20 cellular contexts compared by ENCODE assay signal in genomic region chr10:46995234-46995633, GRCh38.
DNase-seq lines count a peak whose midpoint lies in the region; ATAC-seq, FAIRE-seq and TF ChIP-seq lines count a peak whose summit lies in the region.
"Had no signal": no experiment of that assay in that cellular context is flagged by ENCODE, and none has a peak within 500 bp of the region (broad histone marks: within the 10 kb centered on the region; RNA-seq: fewer than 3 reads in every experiment).

No MANE protein-coding gene starts in this region.

- ATAC-seq in HCT116 (no peak), WTC11 (peak; percentile 74), GM21825 (IDR thresholded peaks at IDR 0.05; ENCODE audit: unreplicated experiment) (no peak), GM18907 (IDR thresholded peaks at IDR 0.05; ENCODE audit: unreplicated experiment) (no peak)
- ATAC-seq: effector memory CD8-positive, alpha-beta T cell; naive thymus-derived CD4-positive, alpha-beta T cell had no signal

- no peak overlapping the region for H3K4me2 ChIP-seq in HCT116 (ENCODE audit: low read length)

- H3K79me2 ChIP-seq in HCT116 (ENCODE audit: insufficient read depth, low read length), result no peaks in the 10 kb centered on the region

- no peaks in the 10 kb centered on the region for H3K9me2 ChIP-seq in HCT116 (ENCODE audit: insufficient read depth)

- RAD21 ChIA-PET in HCT116 (lab: Charles Lee; ENCODE audit: low non-redundant PET in 1 of 2, low total read pairs in 2 of 2, uncharacterized antibody in 2 of 2, unreplicated experiment in 2 of 2), result interaction anchor here in 1 of 2 experiments (0.7 kb wide), 1 partner anchor 346 kb away, joined by 3 read pairs; no protein-coding TSS in a partner anchor

- H3K4me1 ChIP-seq in HCT116 (ENCODE audit: control insufficient read depth in 1 of 2, insufficient read depth in 2 of 2, low read length in 2 of 2) (peaks cover 0 to 7% of the 10 kb centered on the region in 2 experiments; a peak in 2 of 4 replicates), iPS DF 6.9 (ENCODE audit: control insufficient read depth, insufficient read depth, low read length) (peaks cover 6% of the 10 kb centered on the region; the same call in 1 of the 2 replicates), vagina (no peaks in the 10 kb centered on the region)
- H3K4me1 ChIP-seq: Caco-2 had no signal

- TF ChIP-seq POLR2A in HCT116 (IDR thresholded peaks at IDR 0.05; ENCODE audit: borderline replicate concordance, extremely low read depth, insufficient read depth, insufficient read length) (no peak), vagina (IDR thresholded peaks at IDR 0.05) (no peak)

- intact Hi-C loops in HCT116 (cut with micrococcal nuclease) (no loop called here), vagina (cut with DNase I) (no loop called here)

- peak; percentile 13 for TF ChIP-seq CTCF in D721Med (IDR thresholded peaks at IDR 0.05; ENCODE audit: insufficient read depth, missing control alignments)
- TF ChIP-seq CTCF in HCT116 (IDR thresholded peaks at IDR 0.05 in 2 of 3, conservative IDR thresholded peaks at IDR 0.05 in 1 of 3; ENCODE audit: borderline replicate concordance in 1 of 3, insufficient read depth in 1 of 3, low read depth in 2 of 3, low read length in 2 of 3), result peak in 1 of 3 experiments; percentile 9; a peak in 1 of 6 replicates
- TF ChIP-seq CTCF in WTC11 (IDR thresholded peaks at IDR 0.05), result no peak
- no peak for TF ChIP-seq CTCF in vagina (IDR thresholded peaks at IDR 0.05)

- no TSS peak for BruUV-seq in HCT116 (replicated peaks; lab: Mats Ljungman, UMichigan)

- DNase-seq in D721Med (ENCODE audit: insufficient read length, low spot score) (no peak), HCT116 (ENCODE audit: low read depth, low spot score) (no peak), WTC11 (ENCODE audit: low spot score) (no peak), iPS DF 6.9 (ENCODE audit: low read depth, low spot score) (peak; percentile 27), vagina (ENCODE audit: extremely low spot score in 2 of 2) (no peak)
- DNase-seq: activated CD4-positive, alpha-beta T cell treated with anti-CD3 and anti-CD28 coated beads for 1 hour; Caco-2; effector memory CD8-positive, alpha-beta T cell; kidney; MM.1S; naive thymus-derived CD4-positive, alpha-beta T cell; NCI-H187; NCI-H446 treated with DMSO at 0.1 percent for 48 hours; posterior cingulate gyrus; SHP77 treated with DMSO at 0.1 percent for 48 hours; stimulated activated CD4-positive, alpha-beta T cell treated with anti-CD3 and anti-CD28 coated beads, Interleukin-4, amount 100 ng/mL, for 24 hours had no signal

- peaks cover 12% of the 10 kb centered on the region for H3K36me3 Mint-ChIP-seq in WTC11

- H3K27ac ChIP-seq in HCT116 (ENCODE audit: low read depth, low read length) (no peak overlapping the region), iPS DF 6.9 (ENCODE audit: low read length) (no peak overlapping the region), vagina (no peak overlapping the region)

- H3K9me3 ChIP-seq in HCT116 (ENCODE audit: control insufficient read depth in 1 of 2, insufficient read depth in 1 of 2, low read depth in 1 of 2, low read length in 2 of 2) (no peaks in the 10 kb centered on the region), iPS DF 6.9 (ENCODE audit: control insufficient read depth, insufficient read depth, low read length) (no peaks in the 10 kb centered on the region), vagina (no peaks in the 10 kb centered on the region)

- H3K4me3 ChIP-seq in HCT116 (replicated peaks in 1 of 2; ENCODE audit: low read depth in 1 of 2, low read length in 2 of 2) (no peak overlapping the region), iPS DF 6.9 (ENCODE audit: low read length) (no peak overlapping the region), vagina (no peak overlapping the region)

- H3K9ac ChIP-seq in HCT116 (ENCODE audit: low read length), result no peak overlapping the region

- H3K9me3 Mint-ChIP-seq in WTC11, result peaks cover 17% of the 10 kb centered on the region
- H3K9me3 Mint-ChIP-seq: effector memory CD8-positive, alpha-beta T cell had no signal

- H2AFZ ChIP-seq in HCT116 (ENCODE audit: low read depth, low read length, poor library complexity, severe bottlenecking), result no peak overlapping the region

- TF ChIP-seq RAD21 in HCT116 (IDR thresholded peaks at IDR 0.05; ENCODE audit: low read depth), result peak; percentile 28; the same call in 1 of the 2 replicates

- H3K27me3 Mint-ChIP-seq in WTC11 (ENCODE audit: low read depth), result no peaks in the 10 kb centered on the region

- POLR2A ChIA-PET in HCT116 (lab: Charles Lee) (interaction anchor here (0.7 kb wide), 1 partner anchor 49 kb away, joined by 3 read pairs; no protein-coding TSS in a partner anchor), WTC11 (lab: Charles Lee) (interaction anchor here (0.6 to 0.7 kb wide), 2 partner anchors 137 to 157 kb away, joined by 3 to 4 read pairs; no protein-coding TSS in a partner anchor)

- H3K4me1 Mint-ChIP-seq in WTC11, result peaks cover 23% of the 10 kb centered on the region
- H3K4me1 Mint-ChIP-seq: memory B cell; naive thymus-derived CD4-positive, alpha-beta T cell had no signal

- FAIRE-seq in D721Med (lab: Jason Lieb, UNC), result no peak

- no peak overlapping the region for H3K27ac Mint-ChIP-seq in WTC11
- H3K27ac Mint-ChIP-seq: activated T-helper 2 cell treated with anti-CD3 and anti-CD28 coated beads, Interferon-gamma antibody, Interleukin-2, Interleukin-4, amounts not matched to agents 10 μg/mL and 5 μg/mL and 100 μg/mL, durations not matched to agents 14 hours and 24 hours and 36 hours; effector memory CD8-positive, alpha-beta T cell; memory B cell; naive thymus-derived CD4-positive, alpha-beta T cell had no signal

- no peak overlapping the region for H3K4me3 Mint-ChIP-seq in WTC11
- H3K4me3 Mint-ChIP-seq: effector memory CD8-positive, alpha-beta T cell; memory B cell; naive thymus-derived CD4-positive, alpha-beta T cell had no signal

- H3K36me3 ChIP-seq in HCT116 (ENCODE audit: control insufficient read depth in 1 of 2, insufficient read depth in 2 of 2, low read length in 2 of 2) (no peaks in the 10 kb centered on the region), iPS DF 6.9 (ENCODE audit: control insufficient read depth, insufficient read depth, low read length) (no peaks in the 10 kb centered on the region), vagina (no peaks in the 10 kb centered on the region)

- no peaks in the 10 kb centered on the region for H4K20me1 ChIP-seq in HCT116 (ENCODE audit: insufficient read depth)

- CTCF ChIA-PET in HCT116 (lab: Charles Lee) (interaction anchor here (0.7 to 2.6 kb wide), 6 partner anchors 12 to 1661 kb away, joined by 3 to 9 read pairs (median 4); no protein-coding TSS in a partner anchor), WTC11 (lab: Charles Lee) (interaction anchor here (0.5 to 3.5 kb wide), 24 partner anchors 14 to 388 kb away, joined by 3 to 51 read pairs (median 6); no protein-coding TSS in a partner anchor)

- no peaks in the 10 kb centered on the region for H3K27me3 ChIP-seq in HCT116 (ENCODE audit: insufficient read depth, low read length)
- no peaks in the 10 kb centered on the region for H3K27me3 ChIP-seq in iPS DF 6.9 (ENCODE audit: control insufficient read depth, insufficient read depth, low read length)
- no peaks in the 10 kb centered on the region for H3K27me3 ChIP-seq in vagina

- no CpG with 5 or more reads among the region's 2 CpGs for WGBS in iPS DF 6.9 (ENCODE audit: insufficient coverage, insufficient read length)

TF ChIP-seq in HCT116, 20 proteins besides CTCF, POLR2A, EP300 and RAD21 (continues in another document):
- no peak for TF ChIP-seq SIN3A (IDR thresholded peaks at IDR 0.05; ENCODE audit: low read depth)
- no peak for TF ChIP-seq TCF7L2 (IDR thresholded peaks at IDR 0.05; ENCODE audit: borderline replicate concordance, extremely low read depth, insufficient read depth, insufficient read length)
- no peak for TF ChIP-seq MAX (IDR thresholded peaks at IDR 0.05)

TF ChIP-seq in WTC11, 78 proteins besides CTCF, POLR2A, EP300 and RAD21:
- TF ChIP-seq ZNF219 (CRISPR knock-in tag; IDR thresholded peaks at IDR 0.05; ENCODE audit: borderline replicate concordance) (no peak), MAX (CRISPR knock-in tag; IDR thresholded peaks at IDR 0.05) (no peak), ZNF317 (CRISPR knock-in tag; IDR thresholded peaks at IDR 0.05; ENCODE audit: borderline replicate concordance, low read depth) (no peak), IRF2 (CRISPR knock-in tag; IDR thresholded peaks at IDR 0.05; ENCODE audit: borderline replicate concordance, low read depth) (no peak), RORB (CRISPR knock-in tag; IDR thresholded peaks at IDR 0.05) (no peak), FOXP4 (CRISPR knock-in tag; IDR thresholded peaks at IDR 0.05) (no peak)
